1 cellular context compared by ENCODE assay signal in genomic region chr2:208124111-208124578, GRCh38.
TF ChIP-seq lines count a peak whose summit lies in the region.

TSS of gene CRYGD (minus strand) at chr2:208124524. CDS start at chr2:208124473, 51 bp downstream.

TF ChIP-seq in H1, 55 proteins besides CTCF, POLR2A, EP300 and RAD21:
- 0 out of 2 replicates have a peak, but pooled peaks have one; percentile 26 for TF ChIP-seq PHF8 (conservative IDR thresholded peaks at IDR 0.05; ENCODE audit: low read depth, low read length)
- TF ChIP-seq RBBP5 (IDR thresholded peaks at IDR 0.05; ENCODE audit: borderline replicate concordance, low read depth, low read length), result peak; percentile 64; the same call in 1 of the 2 replicates
- TF ChIP-seq E2F6 (IDR thresholded peaks at IDR 0.05), result peak; percentile 31; the same call in 1 of the 2 replicates
- TF ChIP-seq ASH2L (IDR thresholded peaks at IDR 0.05; ENCODE audit: low read length), result peak; percentile 68
- TF ChIP-seq TBP (IDR thresholded peaks at IDR 0.05; ENCODE audit: low read depth, low read length), result 0 out of 2 replicates have a peak, but pooled peaks have one; percentile 14
TF ChIP-seq in H1: peak in this region for 5; not testable (repeated sequence) for 50.
